1 cellular context compared by ENCODE assay signal in the genomic region with DNA sequence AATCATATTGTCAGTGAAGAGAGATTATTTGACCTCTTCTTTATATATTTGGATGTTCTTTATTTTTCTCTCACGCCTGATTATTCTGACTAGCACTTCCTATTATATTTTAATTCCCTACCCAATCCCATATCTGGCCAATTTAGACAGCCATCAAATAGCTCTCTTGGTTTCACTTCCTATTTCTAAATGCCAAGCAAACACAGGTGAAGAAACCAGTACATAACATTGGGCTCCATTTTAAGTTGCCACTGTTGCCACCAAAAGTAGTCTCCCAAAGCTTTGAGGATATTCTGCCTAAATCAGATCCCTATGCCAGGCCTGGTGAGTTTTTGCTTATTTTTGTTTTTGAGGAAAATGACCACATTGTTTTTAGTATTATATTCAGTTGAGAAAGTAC.
TF ChIP-seq lines count a peak whose summit lies in the region.

No MANE protein-coding gene starts in this region.

TF ChIP-seq in GM12878, 131 proteins besides CTCF, POLR2A, EP300 and RAD21:
- peak; percentile 49; the same call in 1 of the 2 replicates for TF ChIP-seq SPI1 (IDR thresholded peaks at IDR 0.05; ENCODE audit: borderline replicate concordance, insufficient read depth, low read depth, low read length)
- TF ChIP-seq SRF (IDR thresholded peaks at IDR 0.05; ENCODE audit: low read depth in 2 of 2, low read length in 2 of 2): no peak
